11 cellular contexts compared by ENCODE assay signal in the genomic region with DNA sequence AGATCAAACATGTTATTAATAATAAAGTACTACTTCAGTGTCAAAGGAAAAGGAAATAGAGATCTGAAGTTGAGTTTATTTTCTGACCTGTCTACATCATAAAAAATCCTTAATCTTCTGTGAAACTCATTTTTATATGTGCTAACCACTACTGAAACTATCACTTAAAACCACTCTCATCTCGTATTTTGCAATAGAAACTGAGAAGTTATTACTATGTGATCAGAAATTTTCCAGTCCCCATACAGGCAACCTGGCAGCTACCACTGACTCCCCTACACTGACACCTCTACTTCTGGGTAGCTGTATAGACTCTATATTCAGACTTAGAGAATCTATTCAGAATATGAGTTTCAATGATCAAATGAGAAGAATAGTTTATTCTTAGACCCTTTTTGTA. TPM values are rescaled to one million over a fixed set of nuclear protein-coding genes. Genes with fewer than 3 reads are reported as not detected.
DNase-seq lines count a peak whose midpoint lies in the region; ATAC-seq lines count a peak whose summit lies in the region.
"Had no signal": no experiment of that assay in that cellular context is flagged by ENCODE, and none has a peak within 500 bp of the region (broad histone marks: within the 10 kb centered on the region; RNA-seq: fewer than 3 reads in every experiment).

No MANE protein-coding gene starts in this region.

- peaks cover 47% of the 10 kb centered on the region for H3K27me3 Mint-ChIP-seq in activated T-cell treated with anti-CD3 and anti-CD28 coated beads, Interleukin-2, amount 50 U/mL, for 72 hours (ENCODE audit: low read depth)

- peak overlapping the region; percentile 57 for H3K27ac Mint-ChIP-seq in activated T-cell treated with anti-CD3 and anti-CD28 coated beads, Interleukin-2, amount 50 U/mL, for 72 hours

- peaks cover 57% of the 10 kb centered on the region for H3K4me1 Mint-ChIP-seq in activated T-cell treated with anti-CD3 and anti-CD28 coated beads, Interleukin-2, amount 50 U/mL, for 72 hours (ENCODE audit: low read depth)

- H3K9me3 Mint-ChIP-seq in activated T-cell treated with anti-CD3 and anti-CD28 coated beads, Interleukin-2, amount 50 U/mL, for 72 hours = no peaks in the 10 kb centered on the region

- ATAC-seq in GM18511 (IDR thresholded peaks at IDR 0.05; ENCODE audit: unreplicated experiment) (peak; percentile 90), GM19455 (IDR thresholded peaks at IDR 0.05; ENCODE audit: unreplicated experiment) (peak; percentile 81), HG02981 (IDR thresholded peaks at IDR 0.05; ENCODE audit: unreplicated experiment) (peak; percentile 89)
- peak; percentile 89 to 91 for ATAC-seq in activated T-cell treated with anti-CD3 and anti-CD28 coated beads, Interleukin-2, amount 50 U/mL, for 72 hours (replicated peaks in 1 of 2)

- peak; percentile 10 to 52 for DNase-seq in activated T-cell treated with anti-CD3 and anti-CD28 coated beads, Interleukin-2, amount 50 U/mL, for 72 hours
- DNase-seq in AML-193 (lab: John Stamatoyannopoulos, UW) (no peak), NCI-H2029 treated with DMSO at 0.1 percent for 48 hours (lab: John Stamatoyannopoulos, UW) (no peak), NCI-H1105 treated with DMSO at 0.1 percent for 48 hours (lab: John Stamatoyannopoulos, UW) (no peak), GOT3 (lab: John Stamatoyannopoulos, UW) (no peak)
- DNase-seq: DMS53, NCI-H2171, ovary had no signal

- H3K4me3 Mint-ChIP-seq in activated T-cell treated with anti-CD3 and anti-CD28 coated beads, Interleukin-2, amount 50 U/mL, for 72 hours = peak overlapping the region; percentile 47 to 67

- H3K36me3 Mint-ChIP-seq in activated T-cell treated with anti-CD3 and anti-CD28 coated beads, Interleukin-2, amount 50 U/mL, for 72 hours (ENCODE audit: insufficient read depth in 2 of 2) = no peaks in the 10 kb centered on the region

RNA-seq across cellular contexts. Expression of a gene that starts 8.3 kb away (rescaled TPM):
- 10 to 100 TPM; 22.8 to 58.2 TPM for total RNA-seq in activated T-cell treated with anti-CD3 and anti-CD28 coated beads, Interleukin-2, amount 50 U/mL, for 72 hours

Comparison
In these comparisons a context has a peak if more than half of its experiments do, and no peak if none do; other contexts are left out.
1. DNase-seq: peak in activated T-cell treated with anti-CD3 and anti-CD28 coated beads, Interleukin-2, amount 50 U/mL, for 72 hours (2 of 2); none in AML-193 (0 of 2), NCI-H2029 treated with DMSO at 0.1 percent for 48 hours (single experiment), NCI-H1105 treated with DMSO at 0.1 percent for 48 hours (single experiment) and GOT3 (single experiment).
2. Peak in every context shown above with its lines, with median percentiles within 50 percentile points of each other: ATAC-seq.